Comparison of ENCODE assay signal across 8 cellular contexts in the genomic region with DNA sequence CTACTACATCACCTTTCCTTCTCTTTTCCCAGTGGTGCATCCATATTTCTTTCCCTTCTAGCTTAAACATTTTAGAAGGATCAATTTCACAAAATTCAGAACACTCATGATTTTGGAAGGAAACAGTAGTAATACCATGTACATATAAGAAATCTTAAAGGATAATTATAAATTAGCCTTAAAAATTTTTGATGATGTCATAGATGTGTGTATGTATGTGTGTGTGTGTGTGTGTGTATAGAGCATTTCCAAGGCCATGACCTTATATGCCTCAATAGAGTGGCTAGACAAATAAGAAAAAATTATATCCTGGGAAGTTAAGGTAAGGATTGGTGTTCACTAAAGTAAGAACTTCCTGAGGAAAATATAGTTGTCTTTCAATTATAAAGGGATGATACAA. TPM values are rescaled to one million over a fixed set of nuclear protein-coding genes. Genes with fewer than 3 reads are reported as not detected.
"Had no signal": no experiment of that assay in that cellular context is flagged by ENCODE, and none has a peak within 500 bp of the region (broad histone marks: within the 10 kb centered on the region; RNA-seq: fewer than 3 reads in every experiment).

No MANE protein-coding gene starts in this region.

- H3K9me3 ChIP-seq: HAP-1 had no signal

- H3K4me1 Mint-ChIP-seq: IgD-negative memory B cell had no signal

- H3K4me1 ChIP-seq: HAP-1 had no signal

- ATAC-seq: HCT116 had no signal

- H3K9me3 Mint-ChIP-seq: IgD-negative memory B cell had no signal

- H3K4me3 ChIP-seq: GM23248, HAP-1 had no signal

- H3K4me3 Mint-ChIP-seq: IgD-negative memory B cell had no signal

- H3K9ac ChIP-seq: GM23248, KMS-11 had no signal

- H3K27ac Mint-ChIP-seq: IgD-negative memory B cell had no signal

- H3K4me2 ChIP-seq: KMS-11 had no signal

- H3K27ac ChIP-seq: GM23248, KMS-11 had no signal

- H2AFZ ChIP-seq: GM23248 had no signal

- H3K27me3 Mint-ChIP-seq: IgD-negative memory B cell had no signal

- H3K36me3 ChIP-seq: HAP-1 had no signal

- DNase-seq: GM23248, Karpas-422, KBM-7 had no signal

- H3K36me3 Mint-ChIP-seq: IgD-negative memory B cell had no signal

RNA-seq across cellular contexts. Expression of a gene that starts 24.1 kb away (rescaled TPM):
- total RNA-seq: GM23248, HT-29 had no signal
